Comparison of ENCODE assay signal across 9 cellular contexts in the genomic region with DNA sequence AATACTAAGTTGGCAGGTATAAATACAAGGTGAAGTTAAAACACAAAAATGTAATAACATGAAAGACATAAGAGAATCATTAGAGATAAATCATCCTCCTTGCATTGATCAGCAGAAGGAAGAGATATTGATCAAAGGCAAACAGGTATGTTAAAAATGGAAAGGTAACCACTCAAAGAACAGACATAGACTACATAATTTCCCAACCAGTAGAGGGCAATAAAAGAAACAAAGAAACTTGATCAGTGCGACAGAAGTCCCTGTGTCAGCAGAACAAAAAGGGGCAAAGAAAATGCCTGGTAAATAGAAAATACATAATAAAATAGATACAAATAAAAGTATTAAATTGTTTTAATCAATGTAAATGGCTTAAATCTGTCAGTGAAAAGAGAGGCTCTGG. TPM values are rescaled to one million over a fixed set of nuclear protein-coding genes. Genes with fewer than 3 reads are reported as not detected.
DNase-seq lines count a peak whose midpoint lies in the region; ATAC-seq and TF ChIP-seq lines count a peak whose summit lies in the region.
"Had no signal": no experiment of that assay in that cellular context is flagged by ENCODE, and none has a peak within 500 bp of the region (broad histone marks: within the 10 kb centered on the region; RNA-seq: fewer than 3 reads in every experiment).

No MANE protein-coding gene starts in this region.

- TF ChIP-seq RAD21 in IMR-90 (IDR thresholded peaks at IDR 0.05; ENCODE audit: low read length) = peak; percentile 15; the same call in 1 of the 2 replicates

- CTCF ChIA-PET in BJ (lab: Yijun Ruan, JAX) (interaction anchor here (0.7 to 1.2 kb wide), 4 partner anchors 8 to 146 kb away, joined by 3 to 4 read pairs (median 4); no protein-coding TSS in a partner anchor), IMR-90 (lab: Yijun Ruan, JAX) (interaction anchor here (0.6 kb wide), 1 partner anchor 16 kb away, joined by 4 read pairs; no protein-coding TSS in a partner anchor)

- no peak overlapping the region for H2BK120ac ChIP-seq in IMR-90 (ENCODE audit: low read depth, low read length)

- no peaks in the 10 kb centered on the region for H3K9me3 ChIP-seq in IMR-90 (ENCODE audit: control insufficient read depth, insufficient read depth, low read length)
- H3K9me3 ChIP-seq in RWPE2 (ENCODE audit: severe bottlenecking) = no peaks in the 10 kb centered on the region
- no peaks in the 10 kb centered on the region for H3K9me3 ChIP-seq in spleen

- no peaks in the 10 kb centered on the region for H4K20me1 ChIP-seq in IMR-90 (ENCODE audit: insufficient read depth, low read length)

- no peak overlapping the region for H2AFZ ChIP-seq in IMR-90 (replicated peaks; ENCODE audit: low read length, poor library complexity)

- H3K9ac ChIP-seq in IMR-90 (ENCODE audit: low read depth, low read length) = no peak overlapping the region

- no peaks in the 10 kb centered on the region for H3K9me1 ChIP-seq in IMR-90 (ENCODE audit: insufficient read depth, low read length)

- H3K18ac ChIP-seq in IMR-90 (ENCODE audit: low read depth, low read length) = no peak overlapping the region

- H2BK20ac ChIP-seq in IMR-90 (ENCODE audit: low read depth, low read length) = no peak overlapping the region

- dilution Hi-C loops in IMR-90 (cut with HindIII; ENCODE audit: low sequenced_read_pairs, unreplicated experiment) = no loop called here

- H2AK9ac ChIP-seq in IMR-90 (replicated peaks; ENCODE audit: low read depth, low read length, poor library complexity) = no peak overlapping the region

- in situ Hi-C loops in IMR-90 (cut with MboI; ENCODE audit: low sequenced_read_pairs) = no loop called here

- peak; percentile 35 for TF ChIP-seq CTCF in BJ (IDR thresholded peaks at IDR 0.05; ENCODE audit: insufficient read depth, low read depth, low read length)
- peak; percentile 37; the same call in 1 of the 2 replicates for TF ChIP-seq CTCF in IMR-90 (conservative IDR thresholded peaks at IDR 0.05; ENCODE audit: low read depth, low read length)
- TF ChIP-seq CTCF in RWPE2 (IDR thresholded peaks at IDR 0.05; ENCODE audit: poor library complexity, severe bottlenecking) = peak; percentile 56
- peak in 2 of 11 experiments; percentile 12 to 15 for TF ChIP-seq CTCF in spleen (IDR thresholded peaks at IDR 0.05 in 8 of 11, conservative IDR thresholded peaks at IDR 0.05 in 3 of 11)

- H4K5ac ChIP-seq in IMR-90 (ENCODE audit: low read depth, low read length) = no peak overlapping the region

- H2BK5ac ChIP-seq in IMR-90 (ENCODE audit: low read depth, low read length, poor library complexity, severe bottlenecking) = no peak overlapping the region

- H2BK15ac ChIP-seq in IMR-90 (ENCODE audit: low read depth, low read length) = no peak overlapping the region

- no peak overlapping the region for H3K4me2 ChIP-seq in IMR-90 (ENCODE audit: low read depth, low read length)

- intact Hi-C loops in IMR-90 (cut with micrococcal nuclease) (no loop called here), spleen (cut with DNase I; ENCODE audit: low total_unique reads) (no loop called here)

- H3K27ac ChIP-seq in IMR-90 (ENCODE audit: insufficient read depth, low read length) (no peak overlapping the region), RWPE2 (ENCODE audit: poor library complexity, severe bottlenecking) (no peak overlapping the region), spleen (no peak overlapping the region)
- H3K27ac ChIP-seq: epithelial cell of prostate had no signal

- WGBS in IMR-90 (ENCODE audit: extremely low coverage in 2 of 2, insufficient read length in 1 of 2), 2 experiments = no CpG with 5 or more reads among the region's 1 CpG
- 42 to 72% (median 63%) methylated on average over 1 of the region's 1 CpG for WGBS in spleen, 5 donors

- no peaks in the 10 kb centered on the region for H3K27me3 ChIP-seq in BJ (ENCODE audit: control insufficient read depth, insufficient read depth, low read length)
- H3K27me3 ChIP-seq in IMR-90 (ENCODE audit: control insufficient read depth, insufficient read depth, low read length) = no peaks in the 10 kb centered on the region
- no peaks in the 10 kb centered on the region for H3K27me3 ChIP-seq in RWPE2 (ENCODE audit: insufficient read depth, poor library complexity, severe bottlenecking)
- H3K27me3 ChIP-seq in spleen (replicated peaks in 1 of 7) = no peaks in the 10 kb centered on the region

- no peak overlapping the region for H2AK5ac ChIP-seq in IMR-90 (ENCODE audit: low read depth, low read length)

- BruUV-seq in IMR-90 (replicated peaks; lab: Mats Ljungman, UMichigan) = no TSS peak

- no peak overlapping the region for H4K8ac ChIP-seq in IMR-90 (ENCODE audit: low read depth in 2 of 2, low read length in 2 of 2)

- TF ChIP-seq POLR2A in IMR-90 (IDR thresholded peaks at IDR 0.05; ENCODE audit: low read depth, low read length) (no peak), spleen (IDR thresholded peaks at IDR 0.05) (no peak)

- no peaks in the 10 kb centered on the region; the same call in 1 of the 2 replicates for H3K36me3 ChIP-seq in BJ (ENCODE audit: control insufficient read depth, insufficient read depth, low read length)
- H3K36me3 ChIP-seq in IMR-90 (ENCODE audit: control insufficient read depth, insufficient read depth, low read length) = no peaks in the 10 kb centered on the region; the same call in 1 of the 2 replicates
- no peaks in the 10 kb centered on the region for H3K36me3 ChIP-seq in RWPE2 (ENCODE audit: low read depth)
- H3K36me3 ChIP-seq in spleen = peaks cover 0 to 87% (median 18%) of the 10 kb centered on the region in 6 donors

- ATAC-seq in IMR-90 (ENCODE audit: low read depth) (no peak), RWPE2 (ENCODE audit: low read depth) (no peak), GM21515 (IDR thresholded peaks at IDR 0.05; ENCODE audit: unreplicated experiment) (no peak), HG02642 (IDR thresholded peaks at IDR 0.05; ENCODE audit: poor library complexity, unreplicated experiment) (no peak)

- POLR2A ChIA-PET in BJ (lab: Charles Lee) = no interaction called here
- POLR2A ChIA-PET in IMR-90 (lab: Charles Lee; ENCODE audit: unreplicated experiment) = no interaction called here

- no peak overlapping the region for H4K91ac ChIP-seq in IMR-90 (ENCODE audit: insufficient read depth, low read depth, low read length)

- H3K4ac ChIP-seq in IMR-90 (ENCODE audit: low read depth, low read length) = no peak overlapping the region

- H3K23ac ChIP-seq in IMR-90 (ENCODE audit: low read depth, low read length) = no peak overlapping the region

- no peak overlapping the region for H3K56ac ChIP-seq in IMR-90 (ENCODE audit: extremely low read depth, insufficient read depth, low read length)

- H3K79me1 ChIP-seq in IMR-90 (ENCODE audit: low read depth in 1 of 2, low read length in 2 of 2) = no peaks in the 10 kb centered on the region

- H3K4me1 ChIP-seq in IMR-90 (ENCODE audit: control insufficient read depth, insufficient read depth, low read length) (peaks cover 5% of the 10 kb centered on the region), RWPE2 (ENCODE audit: insufficient read depth, poor library complexity, severe bottlenecking) (no peaks in the 10 kb centered on the region), spleen (no peaks in the 10 kb centered on the region)

- no peak overlapping the region for H3K4me3 ChIP-seq in BJ (ENCODE audit: low read depth, low read length)
- H3K4me3 ChIP-seq in IMR-90 (ENCODE audit: insufficient read depth, low read depth, low read length) = no peak overlapping the region
- H3K4me3 ChIP-seq in RWPE2 (ENCODE audit: severe bottlenecking) = no peak overlapping the region
- H3K4me3 ChIP-seq in spleen = no peak overlapping the region

- DNase-seq in BJ (ENCODE audit: low read depth) = no peak
- DNase-seq in IMR-90 = peak; percentile 28
- DNase-seq in RWPE2 (ENCODE audit: low spot score) = no peak
- DNase-seq in iris pigment epithelial cell (ENCODE audit: low read depth) = peak; percentile 20
- DNase-seq in spleen = no peak
- no peak for DNase-seq in NCI-H1436 (lab: John Stamatoyannopoulos, UW)

- H3K14ac ChIP-seq in IMR-90 (replicated peaks; ENCODE audit: low read depth, low read length) = no peak overlapping the region

TF ChIP-seq in IMR-90, 13 proteins besides CTCF, POLR2A, EP300 and RAD21:
- TF ChIP-seq CEBPB (IDR thresholded peaks at IDR 0.05; ENCODE audit: low read depth, low read length) = no peak
- 0 out of 2 replicates have a peak, but pooled peaks have one; percentile 48 for TF ChIP-seq MAFK (IDR thresholded peaks at IDR 0.05; ENCODE audit: low read depth, low read length)
- TF ChIP-seq SMC3 (IDR thresholded peaks at IDR 0.05; ENCODE audit: low read depth, low read length) = 0 out of 2 replicates have a peak, but pooled peaks have one; percentile 6

RNA-seq across cellular contexts. Expression of gene FAM228A, which starts 53.6 kb away (rescaled TPM):
- polyA plus RNA-seq in BJ (2011; rRNA removed) (0.17 and 0.23 TPM in 2 replicates), IMR-90 (2012; rRNA removed) (0.07 TPM in 1 of 2 replicates, not detected in the other), spleen (under 1 TPM; 0.21 to 0.80 (median 0.26) TPM)
- polyA minus RNA-seq in BJ (2011; rRNA and poly(A)+ RNA removed) = 0.10 TPM in 1 of 2 replicates, not detected in the other
- total RNA-seq in IMR-90 (2012; rRNA removed) (not detected in 2 replicates), spleen (1 to 10 TPM in 4 of 7 donors, under 1 TPM in 3; 0.27 to 1.9 (median 1.2) TPM)
- 0.02 and 0.03 TPM in 2 replicates for polyA plus RNA-seq in IMR-90 (2012; cell fraction: cytosol; rRNA removed)
- polyA plus RNA-seq in IMR-90 (2012; cell fraction: nucleus; rRNA removed; ENCODE audit: low replicate concordance) = 0.05 and 0.07 TPM in 2 replicates

Comparison
In these comparisons a context has a peak if more than half of its experiments do, and no peak if none do; other contexts are left out.
1. DNase-seq: peak in IMR-90 (single experiment) and iris pigment epithelial cell (single experiment); none in BJ (single experiment), RWPE2 (single experiment), spleen (single experiment) and NCI-H1436 (single experiment).